ENCODE assay signal across 8 cellular contexts in genomic region chr6:140537834-140538680, GRCh38.
DNase-seq lines count a peak whose midpoint lies in the region; ATAC-seq and TF ChIP-seq lines count a peak whose summit lies in the region.

No MANE protein-coding gene starts in this region.

- BruUV-seq in PC-9 (replicated peaks; lab: Mats Ljungman, UMichigan), result TSS peak; percentile 94

- no peaks in the 10 kb centered on the region for H3K27me3 ChIP-seq in PC-9 (ENCODE audit: insufficient read depth, low read depth)
- H3K27me3 ChIP-seq in osteoblast (ENCODE audit: insufficient read depth, low read length), result no peaks in the 10 kb centered on the region

- TF ChIP-seq CTCF in PC-9 (conservative IDR thresholded peaks at IDR 0.05) (no peak), osteoblast (IDR thresholded peaks at IDR 0.05; ENCODE audit: extremely low read depth, low read depth, low read length) (no peak)

- intact Hi-C loops in PC-9 (cut with micrococcal nuclease; ENCODE audit: unreplicated experiment), result loop anchor here (2.0 kb wide), 2 partner anchors 17 to 75 kb away; no protein-coding TSS in a partner anchor

- H3K27ac ChIP-seq in PC-9, result peak overlapping the region; percentile 76
- H3K27ac ChIP-seq in osteoblast (ENCODE audit: low read depth, low read length), result peak overlapping the region; percentile 96

- POLR2A ChIA-PET in PC-9 (lab: Charles Lee; ENCODE audit: unreplicated experiment), result interaction anchor here (0.7 kb wide), 3 partner anchors 35 to 725 kb away, joined by 3 to 4 read pairs (median 3); no protein-coding TSS in a partner anchor

- peak overlapping the region; percentile 54 for H3K4me2 ChIP-seq in PC-9
- peak overlapping the region; percentile 51 for H3K4me2 ChIP-seq in osteoblast (ENCODE audit: insufficient read depth, low read length)

- H3K9me2 ChIP-seq in PC-9 (ENCODE audit: insufficient read depth), result no peaks in the 10 kb centered on the region; the same call in 1 of the 2 replicates

- H3K4me3 ChIP-seq in PC-9, result peak overlapping the region; percentile 16; the same call in 1 of the 2 replicates
- peak overlapping the region; percentile 38 for H3K4me3 ChIP-seq in osteoblast (ENCODE audit: insufficient read depth, low read length)

- H3K79me2 ChIP-seq in PC-9 (ENCODE audit: low read depth), result no peaks in the 10 kb centered on the region
- H3K79me2 ChIP-seq in osteoblast (ENCODE audit: insufficient read depth, low read length), result no peaks in the 10 kb centered on the region

- H3F3A ChIP-seq in PC-9 (ENCODE audit: insufficient read depth, low read depth), result peaks cover 12% of the 10 kb centered on the region; the same call in 1 of the 2 replicates

- H4K20me1 ChIP-seq in PC-9 (ENCODE audit: insufficient read depth), result no peaks in the 10 kb centered on the region
- H4K20me1 ChIP-seq in osteoblast (ENCODE audit: insufficient read depth, low read length), result no peaks in the 10 kb centered on the region

- H3K9me3 ChIP-seq in PC-9 (ENCODE audit: insufficient read depth, low read depth) (peaks cover 4% of the 10 kb centered on the region; the same call in 1 of the 2 replicates), osteoblast (ENCODE audit: low read depth, low read length) (peaks cover 6% of the 10 kb centered on the region)

- DNase-seq in DMS 273 treated with DMSO at 0.1 percent for 48 hours (lab: John Stamatoyannopoulos, UW) (peak; percentile 34), PC-9 (peak; percentile 63 to 87), fibroblast of the conjunctiva (ENCODE audit: low read depth) (peak; percentile 98), osteoblast (ENCODE audit: insufficient read length, low spot score, missing footprints) (peak; percentile 17), 8988T (no peak)
- DNase-seq in stimulated activated naive CD8-positive, alpha-beta T cell treated with anti-CD3 and anti-CD28 coated beads, Interleukin-15, Interleukin-2, amounts not matched to agents 100 U/mL and 50 U/mL, for 24 hours, result no peak

- no peaks in the 10 kb centered on the region for H3K36me3 ChIP-seq in PC-9 (ENCODE audit: low read depth)
- peaks cover 4% of the 10 kb centered on the region for H3K36me3 ChIP-seq in osteoblast (ENCODE audit: insufficient read depth, low read length)

- peak overlapping the region; percentile 53; the same call in 1 of the 2 replicates for H2AFZ ChIP-seq in PC-9
- H2AFZ ChIP-seq in osteoblast (ENCODE audit: low read length), result peak overlapping the region; percentile 39

- H3K4me1 ChIP-seq in PC-9 (replicated peaks; ENCODE audit: insufficient read depth), result peaks cover 25% of the 10 kb centered on the region
- H3K4me1 ChIP-seq in osteoblast (ENCODE audit: insufficient read depth, low read length), result peaks cover 25% of the 10 kb centered on the region

- CTCF ChIA-PET in PC-9 (lab: Charles Lee), result no interaction called here

- ATAC-seq in GM21367 (IDR thresholded peaks at IDR 0.05; ENCODE audit: unreplicated experiment) (no peak), HG02884 (IDR thresholded peaks at IDR 0.05; ENCODE audit: unreplicated experiment) (no peak)
- no peak for ATAC-seq in stimulated activated naive CD8-positive, alpha-beta T cell treated with anti-CD3 and anti-CD28 coated beads, Interleukin-15, Interleukin-2, amounts not matched to agents 100 U/mL and 50 U/mL, for 24 hours

Comparison
In these comparisons a context has a peak if more than half of its experiments do, and no peak if none do; other contexts are left out.
1. DNase-seq: peak in DMS 273 treated with DMSO at 0.1 percent for 48 hours (single experiment), PC-9 (2 of 2), fibroblast of the conjunctiva (single experiment) and osteoblast (single experiment); none in 8988T (single experiment) and stimulated activated naive CD8-positive, alpha-beta T cell treated with anti-CD3 and anti-CD28 coated beads, Interleukin-15, Interleukin-2, amounts not matched to agents 100 U/mL and 50 U/mL, for 24 hours (single experiment).